8 cellular contexts compared by ENCODE assay signal in the genomic region with DNA sequence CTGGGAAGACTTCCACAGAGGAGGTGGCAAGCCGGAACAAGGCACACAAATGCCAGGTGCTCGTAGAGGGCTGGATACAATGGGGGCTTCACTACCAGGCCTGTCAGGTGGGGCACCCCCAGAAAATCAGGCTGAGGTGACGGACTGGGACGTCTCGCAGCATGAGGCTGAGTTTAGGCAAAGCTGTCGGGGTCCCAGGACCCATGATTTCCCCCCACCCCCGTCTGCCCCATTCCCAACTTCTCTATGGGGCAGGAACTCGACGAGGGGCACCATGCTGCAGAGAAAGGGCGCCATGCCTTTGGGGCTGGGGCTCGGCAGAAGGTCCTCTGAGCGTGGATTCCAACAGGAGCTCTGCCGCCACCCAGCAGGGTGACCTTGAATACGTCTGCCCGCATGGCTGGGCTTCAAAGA.
A peak's percentile ranks its signal among the peaks of the same experiment; 100 is the strongest.
DNase-seq lines count a peak whose midpoint lies in the region; ATAC-seq, FAIRE-seq and TF ChIP-seq lines count a peak whose summit lies in the region.

No MANE protein-coding gene starts in this region.

- no peak overlapping the region for H3K27ac Mint-ChIP-seq in activated naive CD4-positive, alpha-beta T cell treated with anti-CD3 and anti-CD28 coated beads, Interleukin-2, amount 50 U/mL, for 72 hours

- RAD21 ChIA-PET in GM12878 (lab: Charles Lee; ENCODE audit: unreplicated experiment), result interaction anchor here (1.0 to 1.1 kb wide), 2 partner anchors 31 to 61 kb away, joined by 3 read pairs; no protein-coding TSS in a partner anchor

- H3K36me3 ChIP-seq in left ventricle myocardium inferior, result no peaks in the 10 kb centered on the region
- H3K36me3 ChIP-seq in GM12878 (ENCODE audit: control insufficient read depth in 2 of 2, insufficient read depth in 2 of 2, low read length in 1 of 2), result no peaks in the 10 kb centered on the region
- H3K36me3 ChIP-seq in mesodermal cell (ENCODE audit: control insufficient read depth, insufficient read depth, low read length), result no peaks in the 10 kb centered on the region
- no peaks in the 10 kb centered on the region for H3K36me3 ChIP-seq in upper lobe of left lung

- BruUV-seq in GM12878 (replicated peaks; lab: Mats Ljungman, UMichigan), result no TSS peak

- ATAC-seq in GM12878 (no peak), upper lobe of left lung (ENCODE audit: low FRiP score in 2 of 2) (no peak)
- ATAC-seq in activated naive CD4-positive, alpha-beta T cell treated with anti-CD3 and anti-CD28 coated beads, Interleukin-2, amount 50 U/mL, for 72 hours, result no peak

- no peak for DNase-seq in left ventricle myocardium inferior
- DNase-seq in cardiac septum (ENCODE audit: low spot score), result no peak
- DNase-seq in GM12878 (ENCODE audit: low read depth, low spot score), result no peak
- DNase-seq in upper lobe of left lung, result no peak
- no peak for DNase-seq in NK-92 (lab: John Stamatoyannopoulos, UW; ENCODE audit: unreplicated experiment)
- no peak for DNase-seq in activated naive CD4-positive, alpha-beta T cell treated with anti-CD3 and anti-CD28 coated beads, Interleukin-2, amount 50 U/mL, for 72 hours (ENCODE audit: low spot score in 2 of 2)
- no peak for DNase-seq in COLO829 (ENCODE audit: low spot score)

- H3K27me3 ChIP-seq in left ventricle myocardium inferior (ENCODE audit: low read depth) (peaks cover 19% of the 10 kb centered on the region), GM12878 (replicated peaks in 1 of 2; ENCODE audit: control insufficient read depth in 2 of 2, insufficient read depth in 2 of 2, low read length in 1 of 2) (peaks cover 0 to 2% of the 10 kb centered on the region in 2 experiments; a peak in 2 of 4 replicates), upper lobe of left lung (no peaks in the 10 kb centered on the region)

- no peak for FAIRE-seq in GM12878 (lab: Jason Lieb, UNC)

- peaks cover 0 to 12% of the 10 kb centered on the region in 2 donors for H3K9me3 Mint-ChIP-seq in activated naive CD4-positive, alpha-beta T cell treated with anti-CD3 and anti-CD28 coated beads, Interleukin-2, amount 50 U/mL, for 72 hours

- intact Hi-C loops in left ventricle myocardium inferior (cut with micrococcal nuclease) (no loop called here), cardiac septum (cut with DNase I) (loop anchor here (2.0 to 5.0 kb wide), 4 partner anchors 65 to 283 kb away; no protein-coding TSS in a partner anchor), GM12878 (cut with micrococcal nuclease; ENCODE audit: unreplicated experiment) (loop anchor here (1.0 kb wide), 2 partner anchors 25 to 65 kb away; no protein-coding TSS in a partner anchor)

- H3K36me3 Mint-ChIP-seq in activated naive CD4-positive, alpha-beta T cell treated with anti-CD3 and anti-CD28 coated beads, Interleukin-2, amount 50 U/mL, for 72 hours, result peaks cover 8 to 9% of the 10 kb centered on the region in 2 donors

- H3K9me3 ChIP-seq in left ventricle myocardium inferior (replicated peaks), result peaks cover 30% of the 10 kb centered on the region
- no peaks in the 10 kb centered on the region; the same call in 1 of the 3 replicates for H3K9me3 ChIP-seq in GM12878 (replicated peaks; ENCODE audit: control insufficient read depth, insufficient read depth, low read length)
- H3K9me3 ChIP-seq in mesodermal cell (ENCODE audit: control insufficient read depth, low read length), result peaks cover 29% of the 10 kb centered on the region
- H3K9me3 ChIP-seq in upper lobe of left lung, result no peaks in the 10 kb centered on the region

- H3K4me2 ChIP-seq in GM12878 (ENCODE audit: control insufficient read depth, insufficient read depth), result peak overlapping the region; percentile 87

- CTCF ChIA-PET in GM12878 (lab: Yijun Ruan, JAX), result interaction anchor here (0.6 to 1.2 kb wide), 2 partner anchors 245 to 490 kb away, joined by 3 read pairs; no protein-coding TSS in a partner anchor

- TF ChIP-seq CTCF in left ventricle myocardium inferior (IDR thresholded peaks at IDR 0.05; ENCODE audit: borderline replicate concordance), result no peak
- no peak for TF ChIP-seq CTCF in GM12878 (IDR thresholded peaks at IDR 0.05 in 2 of 3, conservative IDR thresholded peaks at IDR 0.05 in 1 of 3; ENCODE audit: control insufficient read depth in 2 of 3, extremely low read depth in 1 of 3, insufficient read depth in 1 of 3, low read depth in 3 of 3, low read length in 3 of 3)
- no peak for TF ChIP-seq CTCF in upper lobe of left lung (IDR thresholded peaks at IDR 0.05)

- in situ Hi-C loops in GM12878 (cut with MboI), result no loop called here

- H3K4me3 ChIP-seq in left ventricle myocardium inferior (peak overlapping the region; percentile 66), GM12878 (peak overlapping the region; percentile 42; the same call in 1 of the 2 replicates), mesodermal cell (ENCODE audit: extremely low read depth, insufficient read depth, low read length, poor library complexity, severe bottlenecking) (peak overlapping the region; percentile 27), upper lobe of left lung (peak overlapping the region in 3 of 4 donors; percentile 48 to 54 (median 51))

- H4K20me1 ChIP-seq in GM12878 (ENCODE audit: control insufficient read depth, insufficient read depth), result no peaks in the 10 kb centered on the region

- SMC1A ChIA-PET in GM12878 (lab: Charles Lee; ENCODE audit: uncharacterized antibody, unreplicated experiment), result interaction anchor here (0.9 to 1.9 kb wide), 4 partner anchors 11 to 58 kb away, joined by 3 to 6 read pairs (median 3); no protein-coding TSS in a partner anchor

- TF ChIP-seq RAD21 in GM12878 (IDR thresholded peaks at IDR 0.05; ENCODE audit: insufficient read depth, low read depth, low read length), result no peak

- POLR2A ChIA-PET in GM12878 (lab: Charles Lee), result no interaction called here

- H3K27ac ChIP-seq in left ventricle myocardium inferior (replicated peaks) (peak overlapping the region; percentile 93), GM12878 (ENCODE audit: control insufficient read depth, insufficient read depth) (no peak overlapping the region), mesodermal cell (ENCODE audit: low read depth, low read length, severe bottlenecking) (peak overlapping the region; percentile 86), upper lobe of left lung (peak overlapping the region; percentile 61 to 74 (median 70))

- no peak for TF ChIP-seq EP300 in GM12878 (IDR thresholded peaks at IDR 0.05; ENCODE audit: borderline replicate concordance in 1 of 2, control insufficient read depth in 1 of 2, low read depth in 2 of 2, low read length in 2 of 2)
- no peak for TF ChIP-seq EP300 in upper lobe of left lung (IDR thresholded peaks at IDR 0.05)

- H2AFZ ChIP-seq in GM12878 (ENCODE audit: control insufficient read depth, low read depth, low read length), result peak overlapping the region; percentile 64

- TF ChIP-seq POLR2A in GM12878 (IDR thresholded peaks at IDR 0.05; ENCODE audit: low read depth, low read length), result no peak
- TF ChIP-seq POLR2A in upper lobe of left lung (IDR thresholded peaks at IDR 0.05), result no peak

- 47% methylated on average over 15 of the region's 15 CpGs for WGBS in GM12878 (ENCODE audit: insufficient coverage, insufficient replicate concordance, low lambda C conversion rate, missing lambda C conversion rate)
- 77 to 80% methylated on average over 10 to 11 of the region's 15 CpGs for WGBS in mesodermal cell (ENCODE audit: insufficient coverage in 2 of 2), 2 experiments
- 68% methylated on average over 4 to 15 of the region's 15 CpGs for WGBS in upper lobe of left lung, 2 donors

- H3K9ac ChIP-seq in GM12878 (ENCODE audit: control insufficient read depth, insufficient read depth, low read length), result peak overlapping the region; percentile 8; the same call in 1 of the 2 replicates

- H3K79me2 ChIP-seq in GM12878 (ENCODE audit: control insufficient read depth, insufficient read depth, low read length), result no peaks in the 10 kb centered on the region

- H3K4me1 ChIP-seq in left ventricle myocardium inferior, result peaks cover 20% of the 10 kb centered on the region
- peaks cover 8% of the 10 kb centered on the region for H3K4me1 ChIP-seq in GM12878 (ENCODE audit: control insufficient read depth, insufficient read depth, low read length)
- H3K4me1 ChIP-seq in mesodermal cell (ENCODE audit: control insufficient read depth, insufficient read depth, low read length, poor library complexity, severe bottlenecking), result peaks cover 9% of the 10 kb centered on the region
- peaks cover 19 to 21% (median 20%) of the 10 kb centered on the region in 4 donors for H3K4me1 ChIP-seq in upper lobe of left lung

TF ChIP-seq in GM12878, 131 proteins besides CTCF, POLR2A, EP300 and RAD21 (continues in another document):
- TF ChIP-seq ETV6 (conservative IDR thresholded peaks at IDR 0.05 in 1 of 2, IDR thresholded peaks at IDR 0.05 in 1 of 2; ENCODE audit: borderline replicate concordance in 1 of 2, low read depth in 1 of 2) (no peak), YBX1 (IDR thresholded peaks at IDR 0.05) (no peak), TCF12 (IDR thresholded peaks at IDR 0.05; ENCODE audit: low read depth, low read length) (no peak), PAX8 (IDR thresholded peaks at IDR 0.05) (no peak), EED (IDR thresholded peaks at IDR 0.05; ENCODE audit: low read depth) (no peak)
- TF ChIP-seq, protein P1, sequence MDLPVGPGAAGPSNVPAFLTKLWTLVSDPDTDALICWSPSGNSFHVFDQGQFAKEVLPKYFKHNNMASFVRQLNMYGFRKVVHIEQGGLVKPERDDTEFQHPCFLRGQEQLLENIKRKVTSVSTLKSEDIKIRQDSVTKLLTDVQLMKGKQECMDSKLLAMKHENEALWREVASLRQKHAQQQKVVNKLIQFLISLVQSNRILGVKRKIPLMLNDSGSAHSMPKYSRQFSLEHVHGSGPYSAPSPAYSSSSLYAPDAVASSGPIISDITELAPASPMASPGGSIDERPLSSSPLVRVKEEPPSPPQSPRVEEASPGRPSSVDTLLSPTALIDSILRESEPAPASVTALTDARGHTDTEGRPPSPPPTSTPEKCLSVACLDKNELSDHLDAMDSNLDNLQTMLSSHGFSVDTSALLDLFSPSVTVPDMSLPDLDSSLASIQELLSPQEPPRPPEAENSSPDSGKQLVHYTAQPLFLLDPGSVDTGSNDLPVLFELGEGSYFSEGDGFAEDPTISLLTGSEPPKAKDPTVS (IDR thresholded peaks at IDR 0.05; ENCODE audit: low read depth, low read length), result no peak
- TF ChIP-seq, protein P2, sequence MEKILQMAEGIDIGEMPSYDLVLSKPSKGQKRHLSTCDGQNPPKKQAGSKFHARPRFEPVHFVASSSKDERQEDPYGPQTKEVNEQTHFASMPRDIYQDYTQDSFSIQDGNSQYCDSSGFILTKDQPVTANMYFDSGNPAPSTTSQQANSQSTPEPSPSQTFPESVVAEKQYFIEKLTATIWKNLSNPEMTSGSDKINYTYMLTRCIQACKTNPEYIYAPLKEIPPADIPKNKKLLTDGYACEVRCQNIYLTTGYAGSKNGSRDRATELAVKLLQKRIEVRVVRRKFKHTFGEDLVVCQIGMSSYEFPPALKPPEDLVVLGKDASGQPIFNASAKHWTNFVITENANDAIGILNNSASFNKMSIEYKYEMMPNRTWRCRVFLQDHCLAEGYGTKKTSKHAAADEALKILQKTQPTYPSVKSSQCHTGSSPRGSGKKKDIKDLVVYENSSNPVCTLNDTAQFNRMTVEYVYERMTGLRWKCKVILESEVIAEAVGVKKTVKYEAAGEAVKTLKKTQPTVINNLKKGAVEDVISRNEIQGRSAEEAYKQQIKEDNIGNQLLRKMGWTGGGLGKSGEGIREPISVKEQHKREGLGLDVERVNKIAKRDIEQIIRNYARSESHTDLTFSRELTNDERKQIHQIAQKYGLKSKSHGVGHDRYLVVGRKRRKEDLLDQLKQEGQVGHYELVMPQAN (conservative IDR thresholded peaks at IDR 0.05), result no peak
